Comparison of ENCODE assay signal across 8 cellular contexts in the genomic region with DNA sequence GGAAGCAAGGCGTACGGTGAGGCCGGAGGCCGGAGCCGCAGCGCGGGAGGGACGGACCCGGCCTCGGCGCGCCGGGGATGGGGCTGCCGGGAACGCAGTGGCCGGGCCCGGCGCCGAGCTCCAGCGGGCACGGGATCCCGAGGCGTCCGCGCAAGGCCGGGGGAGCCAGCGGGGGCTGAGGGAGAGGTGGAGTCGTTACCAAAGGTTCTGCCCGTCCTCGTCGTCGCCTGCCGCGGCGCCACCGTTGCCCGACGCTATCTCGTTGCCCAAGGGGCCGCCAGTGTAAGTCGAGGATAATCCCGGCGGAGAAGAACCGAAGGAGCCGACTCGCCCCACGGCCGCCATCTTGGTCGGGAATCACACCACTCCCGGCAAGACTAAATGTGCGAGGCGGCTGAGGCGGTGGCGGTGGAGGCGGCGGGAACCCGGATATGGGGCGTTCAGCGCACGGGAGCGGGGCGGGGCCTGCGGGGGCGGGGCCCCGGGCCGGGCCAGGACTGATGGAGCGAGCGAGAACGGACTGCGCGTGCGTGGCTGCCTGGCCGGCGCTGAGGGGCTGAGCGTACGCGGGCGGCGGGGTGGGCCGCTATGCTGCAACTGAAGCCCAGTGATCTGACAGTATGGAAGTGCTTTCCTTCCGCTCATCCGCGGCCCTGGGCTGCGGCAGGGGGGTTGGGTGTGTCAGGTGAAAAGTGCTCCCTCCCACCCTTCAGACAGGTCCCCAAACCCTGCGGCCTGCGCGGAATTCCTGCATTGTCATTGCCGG. TPM values are rescaled to one million over a fixed set of nuclear protein-coding genes. Genes with fewer than 3 reads are reported as not detected.
DNase-seq lines count a peak whose midpoint lies in the region; ATAC-seq and TF ChIP-seq lines count a peak whose summit lies in the region.

A gene (minus strand): TSS at position 433 of the 766 bp plus-strand sequence. CDS start 88 bp downstream, at position 345.

- H3K9me3 ChIP-seq in suprapubic skin: no peaks in the 10 kb centered on the region

- peaks cover 31% of the 10 kb centered on the region for H3K4me1 ChIP-seq in suprapubic skin

- TF ChIP-seq POLR2A in GM10847 (IDR thresholded peaks at IDR 0.05; ENCODE audit: extremely low read depth, insufficient read length): peak; percentile 86
- peak; percentile 18 to 66 for TF ChIP-seq POLR2A in suprapubic skin (IDR thresholded peaks at IDR 0.05)

- WGBS in suprapubic skin: 0% methylated on average over 4 of the region's 88 CpGs

- H3K27me3 ChIP-seq in suprapubic skin: no peaks in the 10 kb centered on the region

- ATAC-seq in HG02642 (IDR thresholded peaks at IDR 0.05; ENCODE audit: poor library complexity, unreplicated experiment): peak; percentile 89
- ATAC-seq in activated naive CD4-positive, alpha-beta T cell treated with anti-CD3 and anti-CD28 coated beads, Interleukin-2, amount 50 U/mL, for 72 hours: peak; percentile 94 to 97

- H3K27ac Mint-ChIP-seq in activated naive CD4-positive, alpha-beta T cell treated with anti-CD3 and anti-CD28 coated beads, Interleukin-2, amount 50 U/mL, for 72 hours: peak within 1 kb of the TSS; percentile 84 to 89

- peak within 1 kb of the TSS; percentile 93 for H3K4me3 ChIP-seq in suprapubic skin

- peak within 1 kb of the TSS; percentile 99 for H3K27ac ChIP-seq in suprapubic skin

- no peak for TF ChIP-seq CTCF in suprapubic skin (IDR thresholded peaks at IDR 0.05)

- no peaks in the 10 kb centered on the region for H3K9me3 Mint-ChIP-seq in activated naive CD4-positive, alpha-beta T cell treated with anti-CD3 and anti-CD28 coated beads, Interleukin-2, amount 50 U/mL, for 72 hours

- DNase-seq in NCI-H1105 (lab: John Stamatoyannopoulos, UW) (peak; percentile 80), SKM-1 (lab: John Stamatoyannopoulos, UW; ENCODE audit: unreplicated experiment) (peak; percentile 57), glomerular endothelial cell (ENCODE audit: extremely low read depth, low read depth, low spot score) (no peak), occipital lobe (lab: John Stamatoyannopoulos, UW) (peak; percentile 95), suprapubic skin (ENCODE audit: low spot score in 2 of 2) (peak; percentile 95 to 97)
- peak; percentile 94 to 95 for DNase-seq in activated naive CD4-positive, alpha-beta T cell treated with anti-CD3 and anti-CD28 coated beads, Interleukin-2, amount 50 U/mL, for 72 hours (ENCODE audit: low spot score in 2 of 2)

- peaks cover 5 to 6% of the 10 kb centered on the region in 2 donors for H3K36me3 Mint-ChIP-seq in activated naive CD4-positive, alpha-beta T cell treated with anti-CD3 and anti-CD28 coated beads, Interleukin-2, amount 50 U/mL, for 72 hours

- peaks cover 10% of the 10 kb centered on the region for H3K36me3 ChIP-seq in suprapubic skin

- no peak for TF ChIP-seq EP300 in suprapubic skin (IDR thresholded peaks at IDR 0.05)

RNA-seq across cellular contexts. Expression of the gene that starts here (rescaled TPM):
- 10 to 100 TPM; 27.8 to 36.3 TPM for total RNA-seq in activated naive CD4-positive, alpha-beta T cell treated with anti-CD3 and anti-CD28 coated beads, Interleukin-2, amount 50 U/mL, for 72 hours
- total RNA-seq in glomerular endothelial cell (37.6 and 38.4 TPM in 2 replicates), occipital lobe (120 TPM), suprapubic skin (10 to 100 TPM; 63.7 to 86.0 (median 69.7) TPM)
